In the genomic region with DNA sequence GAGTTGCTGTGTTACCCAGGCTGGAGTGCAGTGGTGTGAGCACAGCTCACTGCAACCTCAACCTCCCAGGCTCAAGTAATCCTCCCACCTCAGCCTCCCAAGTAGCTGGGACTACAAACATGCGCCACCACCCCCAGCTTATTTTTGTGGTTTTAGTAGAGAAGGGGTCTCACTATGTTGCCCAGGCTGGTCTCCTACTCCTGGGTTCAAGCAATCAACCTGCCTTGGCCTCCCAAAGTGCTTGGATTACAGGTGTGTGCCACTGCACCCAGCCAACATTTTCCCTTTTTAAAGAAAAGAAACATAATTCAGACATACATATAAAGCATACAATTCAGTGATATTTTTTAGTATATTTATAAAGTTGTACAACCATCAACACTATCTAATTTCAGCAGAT, we compare ENCODE assay signal across 18 cellular contexts.
"Had no signal": no experiment of that assay in that cellular context is flagged by ENCODE, and none has a peak within 500 bp of the region (broad histone marks: within the 10 kb centered on the region; RNA-seq: fewer than 3 reads in every experiment).

No MANE protein-coding gene starts in this region.

- H3K4me3 ChIP-seq: right atrium auricular region, suprapubic skin, thyroid gland, upper lobe of right lung, vagina had no signal

- H3K9me3 Mint-ChIP-seq: dendritic cell treated with granulocyte-macrophage colony-stimulating factor and Interleukin-4, amounts not matched to agents 40 ng/mL and 50 ng/mL, for 4 days; effector memory CD8-positive, alpha-beta T cell; nephron had no signal

- H3K27me3 ChIP-seq: foreskin keratinocyte, right atrium auricular region, suprapubic skin, thyroid gland, upper lobe of right lung, vagina had no signal

- ATAC-seq: effector memory CD8-positive, alpha-beta T cell; foreskin keratinocyte had no signal

- H3K27me3 Mint-ChIP-seq: dendritic cell treated with granulocyte-macrophage colony-stimulating factor and Interleukin-4, amounts not matched to agents 40 ng/mL and 50 ng/mL, for 4 days; effector memory CD8-positive, alpha-beta T cell had no signal

- H3K27ac Mint-ChIP-seq: dendritic cell treated with granulocyte-macrophage colony-stimulating factor and Interleukin-4, amounts not matched to agents 40 ng/mL and 50 ng/mL, for 4 days; nephron had no signal

- H3K4me1 ChIP-seq: foreskin keratinocyte, suprapubic skin, thyroid gland, upper lobe of right lung, vagina had no signal

- H3K4me1 Mint-ChIP-seq: nephron had no signal

- H3K4me3 Mint-ChIP-seq: dendritic cell treated with granulocyte-macrophage colony-stimulating factor and Interleukin-4, amounts not matched to agents 40 ng/mL and 50 ng/mL, for 4 days; effector memory CD8-positive, alpha-beta T cell; nephron had no signal

- H3K9me3 ChIP-seq: right atrium auricular region, suprapubic skin, thyroid gland, upper lobe of right lung, vagina had no signal

- DNase-seq: effector memory CD8-positive, alpha-beta T cell; foreskin keratinocyte; head of caudate nucleus; hippocampal formation; kidney glomerular epithelial cell; mammary epithelial cell; small intestine; stimulated activated CD4-positive, alpha-beta T cell treated with anti-CD3 and anti-CD28 coated beads, Interleukin-12 subunit alpha, Interleukin-12 subunit beta, amount 100 ng/mL, for 4 hours; stimulated activated naive CD4-positive, alpha-beta T cell; thyroid gland; upper lobe of right lung had no signal

- H3K27ac ChIP-seq: foreskin keratinocyte, right atrium auricular region, suprapubic skin, thyroid gland, upper lobe of right lung, vagina had no signal

- FAIRE-seq: colon, islet of Langerhans, small intestine had no signal
